In the genomic region with DNA sequence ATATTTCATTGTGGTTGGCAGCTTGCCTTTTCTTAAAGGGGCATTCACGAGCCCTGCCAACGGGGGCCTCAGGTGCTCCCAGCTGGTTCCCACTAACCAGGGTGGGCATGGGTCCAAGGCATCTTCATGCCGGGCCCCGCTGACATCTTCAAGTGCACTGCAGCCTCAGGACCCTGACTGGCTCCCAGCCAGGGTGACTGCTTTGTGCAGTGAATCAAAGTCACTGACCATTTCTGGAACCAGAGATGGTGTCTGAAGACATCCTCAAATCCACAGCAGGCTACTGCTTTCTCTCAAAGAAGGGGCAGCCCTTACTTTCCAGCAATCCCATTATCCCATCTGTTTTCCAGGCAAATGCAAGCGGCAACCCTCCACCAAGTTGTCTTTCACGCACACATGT, we compare ENCODE assay signal across 18 cellular contexts.
"Had no signal": no experiment of that assay in that cellular context is flagged by ENCODE, and none has a peak within 500 bp of the region (broad histone marks: within the 10 kb centered on the region; RNA-seq: fewer than 3 reads in every experiment).

No MANE protein-coding gene starts in this region.

- DNase-seq: activated B cell treated with CpG ODN at 0.5 μM for 24 hours; activated CD4-positive, alpha-beta T cell treated with anti-CD3 and anti-CD28 coated beads, Interleukin-2, amount 10 ng/mL, durations not matched to agents 24 days and 14 days; activated CD8-positive, alpha-beta memory T cell treated with anti-CD3 and anti-CD28 coated beads, Interleukin-2, amount 50 U/mL, for 4 hours; activated CD8-positive, alpha-beta T cell treated with anti-CD3 and anti-CD28 coated beads, Interleukin-2, amount 10 ng/mL, durations not matched to agents 7 days and 5 days; activated effector memory CD4-positive, alpha-beta T cell treated with anti-CD3 and anti-CD28 coated beads, Interleukin-2, amount 50 U/mL, for 16 hours; activated T-cell treated with anti-CD3 and anti-CD28 coated beads, Interleukin-2, amount 50 U/mL, for 48 hours; amniotic stem cell; central memory CD4-positive, alpha-beta T cell; colonic mucosa; effector CD4-positive, alpha-beta T cell; esophagus squamous epithelium; foreskin fibroblast; naive thymus-derived CD4-positive, alpha-beta T cell; stimulated activated CD4-positive, alpha-beta T cell treated with anti-CD3 and anti-CD28 coated beads, Interleukin-4, amount 100 ng/mL, for 24 hours; stimulated activated naive CD4-positive, alpha-beta T cell treated with Interleukin-2 at 50 U/mL for 16 hours had no signal

- H3K36me3 ChIP-seq: colonic mucosa, esophagus squamous epithelium, pancreas, upper lobe of left lung had no signal

- H3K9me3 ChIP-seq: colonic mucosa, pancreas had no signal

- H3K27ac ChIP-seq: colonic mucosa, esophagus squamous epithelium, pancreas, upper lobe of left lung had no signal

- H3K4me3 ChIP-seq: colonic mucosa, esophagus squamous epithelium, lung, pancreas, upper lobe of left lung had no signal

- ATAC-seq: activated CD8-positive, alpha-beta T cell treated with anti-CD3 and anti-CD28 coated beads, Interleukin-2, amount 10 ng/mL, durations not matched to agents 7 days and 5 days; naive thymus-derived CD4-positive, alpha-beta T cell had no signal

- H3K4me1 ChIP-seq: colonic mucosa, esophagus squamous epithelium, pancreas, upper lobe of left lung had no signal

- H3K27me3 ChIP-seq: colonic mucosa, esophagus squamous epithelium had no signal
